Comparison of ENCODE assay signal across 1 cellular context in the genomic region with DNA sequence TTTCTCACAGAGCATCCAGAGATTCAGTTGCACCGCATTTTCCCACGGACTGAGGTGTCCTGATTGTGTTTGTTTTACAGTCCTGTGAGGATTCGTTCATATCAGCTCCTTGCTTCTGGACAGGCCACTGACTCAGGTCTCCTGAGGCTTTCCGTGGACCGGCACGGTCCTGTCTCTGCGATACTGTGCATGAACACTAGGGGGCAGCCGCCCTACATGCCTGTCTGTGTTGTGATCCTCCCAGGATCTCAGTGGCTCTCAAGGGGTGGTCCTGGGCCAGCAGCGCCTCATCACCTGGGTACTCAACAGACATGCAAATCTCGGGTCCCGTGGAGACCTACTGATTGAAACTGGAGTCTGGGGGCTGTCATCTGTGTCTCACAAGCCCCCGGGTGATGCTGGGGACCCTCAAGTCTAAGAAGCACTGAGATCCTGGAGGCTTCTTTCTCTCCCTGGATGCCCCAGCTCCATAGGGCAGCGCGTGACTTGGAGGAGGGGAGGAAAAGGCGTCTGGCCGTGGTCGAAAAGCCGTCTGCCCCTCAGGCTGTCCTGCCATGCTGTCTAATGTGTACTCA.
TF ChIP-seq lines count a peak whose summit lies in the region.

No MANE protein-coding gene starts in this region.

TF ChIP-seq in GM12878, 131 proteins besides CTCF, POLR2A, EP300 and RAD21 (continued from another document):
- TF ChIP-seq, protein P1, sequence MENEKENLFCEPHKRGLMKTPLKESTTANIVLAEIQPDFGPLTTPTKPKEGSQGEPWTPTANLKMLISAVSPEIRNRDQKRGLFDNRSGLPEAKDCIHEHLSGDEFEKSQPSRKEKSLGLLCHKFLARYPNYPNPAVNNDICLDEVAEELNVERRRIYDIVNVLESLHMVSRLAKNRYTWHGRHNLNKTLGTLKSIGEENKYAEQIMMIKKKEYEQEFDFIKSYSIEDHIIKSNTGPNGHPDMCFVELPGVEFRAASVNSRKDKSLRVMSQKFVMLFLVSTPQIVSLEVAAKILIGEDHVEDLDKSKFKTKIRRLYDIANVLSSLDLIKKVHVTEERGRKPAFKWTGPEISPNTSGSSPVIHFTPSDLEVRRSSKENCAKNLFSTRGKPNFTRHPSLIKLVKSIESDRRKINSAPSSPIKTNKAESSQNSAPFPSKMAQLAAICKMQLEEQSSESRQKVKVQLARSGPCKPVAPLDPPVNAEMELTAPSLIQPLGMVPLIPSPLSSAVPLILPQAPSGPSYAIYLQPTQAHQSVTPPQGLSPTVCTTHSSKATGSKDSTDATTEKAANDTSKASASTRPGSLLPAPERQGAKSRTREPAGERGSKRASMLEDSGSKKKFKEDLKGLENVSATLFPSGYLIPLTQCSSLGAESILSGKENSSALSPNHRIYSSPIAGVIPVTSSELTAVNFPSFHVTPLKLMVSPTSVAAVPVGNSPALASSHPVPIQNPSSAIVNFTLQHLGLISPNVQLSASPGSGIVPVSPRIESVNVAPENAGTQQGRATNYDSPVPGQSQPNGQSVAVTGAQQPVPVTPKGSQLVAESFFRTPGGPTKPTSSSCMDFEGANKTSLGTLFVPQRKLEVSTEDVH (IDR thresholded peaks at IDR 0.05; ENCODE audit: low read depth, partially characterized antibody) = peak; percentile 47
- TF ChIP-seq ZNF24 (IDR thresholded peaks at IDR 0.05) = no peak; the same call in 1 of the 2 replicates
- TF ChIP-seq, protein P2, sequence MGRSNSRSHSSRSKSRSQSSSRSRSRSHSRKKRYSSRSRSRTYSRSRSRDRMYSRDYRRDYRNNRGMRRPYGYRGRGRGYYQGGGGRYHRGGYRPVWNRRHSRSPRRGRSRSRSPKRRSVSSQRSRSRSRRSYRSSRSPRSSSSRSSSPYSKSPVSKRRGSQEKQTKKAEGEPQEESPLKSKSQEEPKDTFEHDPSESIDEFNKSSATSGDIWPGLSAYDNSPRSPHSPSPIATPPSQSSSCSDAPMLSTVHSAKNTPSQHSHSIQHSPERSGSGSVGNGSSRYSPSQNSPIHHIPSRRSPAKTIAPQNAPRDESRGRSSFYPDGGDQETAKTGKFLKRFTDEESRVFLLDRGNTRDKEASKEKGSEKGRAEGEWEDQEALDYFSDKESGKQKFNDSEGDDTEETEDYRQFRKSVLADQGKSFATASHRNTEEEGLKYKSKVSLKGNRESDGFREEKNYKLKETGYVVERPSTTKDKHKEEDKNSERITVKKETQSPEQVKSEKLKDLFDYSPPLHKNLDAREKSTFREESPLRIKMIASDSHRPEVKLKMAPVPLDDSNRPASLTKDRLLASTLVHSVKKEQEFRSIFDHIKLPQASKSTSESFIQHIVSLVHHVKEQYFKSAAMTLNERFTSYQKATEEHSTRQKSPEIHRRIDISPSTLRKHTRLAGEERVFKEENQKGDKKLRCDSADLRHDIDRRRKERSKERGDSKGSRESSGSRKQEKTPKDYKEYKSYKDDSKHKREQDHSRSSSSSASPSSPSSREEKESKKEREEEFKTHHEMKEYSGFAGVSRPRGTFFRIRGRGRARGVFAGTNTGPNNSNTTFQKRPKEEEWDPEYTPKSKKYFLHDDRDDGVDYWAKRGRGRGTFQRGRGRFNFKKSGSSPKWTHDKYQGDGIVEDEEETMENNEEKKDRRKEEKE (IDR thresholded peaks at IDR 0.05) = no peak
- no peak for TF ChIP-seq ATF7 (IDR thresholded peaks at IDR 0.05; ENCODE audit: low read depth)
- 0 out of 2 replicates have a peak, but pooled peaks have one; percentile 56 for TF ChIP-seq RB1 (IDR thresholded peaks at IDR 0.05; ENCODE audit: borderline replicate concordance)
- TF ChIP-seq NBN (IDR thresholded peaks at IDR 0.05) = peak; percentile 27; the same call in 1 of the 2 replicates
- TF ChIP-seq PAX5 (IDR thresholded peaks at IDR 0.05; ENCODE audit: borderline replicate concordance, low read depth, low read length) = 0 out of 2 replicates have a peak, but pooled peaks have one; percentile 23
- no peak for TF ChIP-seq SRF (IDR thresholded peaks at IDR 0.05; ENCODE audit: low read depth in 2 of 2, low read length in 2 of 2)
- no peak for TF ChIP-seq MEF2A (IDR thresholded peaks at IDR 0.05; ENCODE audit: insufficient read depth, low read depth, low read length)
- no peak for TF ChIP-seq CBFB (IDR thresholded peaks at IDR 0.05; ENCODE audit: low read depth)
- TF ChIP-seq ETV6 (conservative IDR thresholded peaks at IDR 0.05 in 1 of 2, IDR thresholded peaks at IDR 0.05 in 1 of 2; ENCODE audit: borderline replicate concordance in 1 of 2, low read depth in 1 of 2) = no peak
- peak; percentile 44 to 64; a peak in 1 of 4 replicates for TF ChIP-seq BHLHE40 (IDR thresholded peaks at IDR 0.05; ENCODE audit: borderline replicate concordance in 1 of 2, low read depth in 2 of 2, low read length in 1 of 2)
- no peak for TF ChIP-seq SPI1 (IDR thresholded peaks at IDR 0.05; ENCODE audit: borderline replicate concordance, insufficient read depth, low read depth, low read length)
- TF ChIP-seq RELA (IDR thresholded peaks at IDR 0.05; ENCODE audit: borderline replicate concordance, partially characterized antibody) = peak; percentile 37
- TF ChIP-seq, protein P3, sequence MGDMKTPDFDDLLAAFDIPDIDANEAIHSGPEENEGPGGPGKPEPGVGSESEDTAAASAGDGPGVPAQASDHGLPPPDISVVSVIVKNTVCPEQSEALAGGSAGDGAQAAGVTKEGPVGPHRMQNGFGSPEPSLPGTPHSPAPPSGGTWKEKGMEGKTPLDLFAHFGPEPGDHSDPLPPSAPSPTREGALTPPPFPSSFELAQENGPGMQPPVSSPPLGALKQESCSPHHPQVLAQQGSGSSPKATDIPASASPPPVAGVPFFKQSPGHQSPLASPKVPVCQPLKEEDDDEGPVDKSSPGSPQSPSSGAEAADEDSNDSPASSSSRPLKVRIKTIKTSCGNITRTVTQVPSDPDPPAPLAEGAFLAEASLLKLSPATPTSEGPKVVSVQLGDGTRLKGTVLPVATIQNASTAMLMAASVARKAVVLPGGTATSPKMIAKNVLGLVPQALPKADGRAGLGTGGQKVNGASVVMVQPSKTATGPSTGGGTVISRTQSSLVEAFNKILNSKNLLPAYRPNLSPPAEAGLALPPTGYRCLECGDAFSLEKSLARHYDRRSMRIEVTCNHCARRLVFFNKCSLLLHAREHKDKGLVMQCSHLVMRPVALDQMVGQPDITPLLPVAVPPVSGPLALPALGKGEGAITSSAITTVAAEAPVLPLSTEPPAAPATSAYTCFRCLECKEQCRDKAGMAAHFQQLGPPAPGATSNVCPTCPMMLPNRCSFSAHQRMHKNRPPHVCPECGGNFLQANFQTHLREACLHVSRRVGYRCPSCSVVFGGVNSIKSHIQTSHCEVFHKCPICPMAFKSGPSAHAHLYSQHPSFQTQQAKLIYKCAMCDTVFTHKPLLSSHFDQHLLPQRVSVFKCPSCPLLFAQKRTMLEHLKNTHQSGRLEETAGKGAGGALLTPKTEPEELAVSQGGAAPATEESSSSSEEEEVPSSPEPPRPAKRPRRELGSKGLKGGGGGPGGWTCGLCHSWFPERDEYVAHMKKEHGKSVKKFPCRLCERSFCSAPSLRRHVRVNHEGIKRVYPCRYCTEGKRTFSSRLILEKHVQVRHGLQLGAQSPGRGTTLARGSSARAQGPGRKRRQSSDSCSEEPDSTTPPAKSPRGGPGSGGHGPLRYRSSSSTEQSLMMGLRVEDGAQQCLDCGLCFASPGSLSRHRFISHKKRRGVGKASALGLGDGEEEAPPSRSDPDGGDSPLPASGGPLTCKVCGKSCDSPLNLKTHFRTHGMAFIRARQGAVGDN (IDR thresholded peaks at IDR 0.05) = peak; percentile 56; the same call in 1 of the 2 replicates
